8 cellular contexts compared by ENCODE assay signal in the genomic region with DNA sequence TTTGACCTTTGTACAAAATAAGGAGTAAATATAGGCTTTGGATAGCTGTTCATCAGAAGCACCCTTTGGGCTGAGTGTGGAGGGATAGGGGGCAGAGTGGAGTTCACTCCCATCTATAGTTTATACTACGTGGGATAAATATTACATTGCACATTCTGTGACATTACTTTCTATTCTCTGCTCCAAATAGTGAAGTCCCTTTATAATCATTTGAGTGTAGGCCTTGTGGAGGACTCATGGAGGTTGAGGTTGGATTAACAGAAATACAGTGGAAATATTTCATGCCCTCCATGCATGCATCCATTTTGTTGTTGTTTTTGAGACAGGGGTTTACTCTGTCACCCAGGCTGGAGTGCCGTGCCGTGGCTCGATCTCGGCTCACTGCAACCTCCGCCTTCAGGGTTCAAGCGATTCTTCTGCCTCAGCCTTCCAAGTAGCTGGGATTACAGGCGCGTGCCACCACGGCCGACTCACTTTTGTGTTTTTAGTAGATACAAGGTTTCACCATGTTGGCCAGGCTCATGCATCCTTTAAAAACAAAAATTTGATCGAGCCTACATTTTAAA. TPM values are rescaled to one million over a fixed set of nuclear protein-coding genes. Genes with fewer than 3 reads are reported as not detected.
DNase-seq lines count a peak whose midpoint lies in the region; ATAC-seq and TF ChIP-seq lines count a peak whose summit lies in the region.

No MANE protein-coding gene starts in this region.

- no peaks in the 10 kb centered on the region for H3K9me3 Mint-ChIP-seq in stimulated activated effector memory CD8-positive, alpha-beta T cell treated with anti-CD3 and anti-CD28 coated beads, Interleukin-12 subunit alpha, Interleukin-12 subunit beta, amount 100 ng/mL, for 72 hours

- intact Hi-C loops in adrenal gland (cut with DNase I) = no loop called here

- H3K4me1 Mint-ChIP-seq in stimulated activated effector memory CD8-positive, alpha-beta T cell treated with anti-CD3 and anti-CD28 coated beads, Interleukin-12 subunit alpha, Interleukin-12 subunit beta, amount 100 ng/mL, for 72 hours = peaks cover 35% of the 10 kb centered on the region

- peaks cover 0 to 4% (median 0%) of the 10 kb centered on the region in 11 experiments; a peak in 1 of 22 replicates for H3K36me3 ChIP-seq in BLaER1 treated with 17β-estradiol and CSF1 and Interleukin-3, amounts not matched to agents 10 nM and 100 nM
- H3K36me3 ChIP-seq in HUES48 (ENCODE audit: control insufficient read depth, insufficient read depth, low read length) (no peaks in the 10 kb centered on the region), adrenal gland (replicated peaks in 1 of 2) (no peaks in the 10 kb centered on the region), iPS-20b (ENCODE audit: insufficient read depth, low read depth, low read length) (no peaks in the 10 kb centered on the region)

- peak in 2 of 7 donors; percentile 14 to 21 for DNase-seq in adrenal gland
- no peak for DNase-seq in stimulated activated effector memory CD8-positive, alpha-beta T cell treated with anti-CD3 and anti-CD28 coated beads, Interleukin-12 subunit alpha, Interleukin-12 subunit beta, amount 100 ng/mL, for 72 hours (ENCODE audit: low spot score in 2 of 2)

- H3K9ac ChIP-seq in BLaER1 treated with 17β-estradiol and CSF1 and Interleukin-3, amounts not matched to agents 10 nM and 100 nM = peak overlapping the region; percentile 83 to 93 (median 87); a peak in 16 of 22 replicates
- H3K9ac ChIP-seq in HUES48 (ENCODE audit: low read depth, low read length) (no peak overlapping the region), iPS-20b (ENCODE audit: low read depth, low read length) (peak overlapping the region; percentile 80; the same call in 1 of the 2 replicates)

- TF ChIP-seq POLR2A in adrenal gland (IDR thresholded peaks at IDR 0.05) = no peak

- H3K4me2 ChIP-seq in BLaER1 treated with 17β-estradiol and CSF1 and Interleukin-3, amounts not matched to agents 10 nM and 100 nM = peak overlapping the region; percentile 74 to 99 (median 97)

- H4K20me1 ChIP-seq in BLaER1 treated with 17β-estradiol and CSF1 and Interleukin-3, amounts not matched to agents 10 nM and 100 nM = peaks cover 0 to 39% (median 17%) of the 10 kb centered on the region in 11 experiments; a peak in 9 of 22 replicates

- no peaks in the 10 kb centered on the region for H3K27me3 ChIP-seq in BLaER1 treated with 17β-estradiol and CSF1 and Interleukin-3, amounts not matched to agents 10 nM and 100 nM
- peaks cover 19% of the 10 kb centered on the region for H3K27me3 ChIP-seq in HUES48 (ENCODE audit: control insufficient read depth, insufficient read depth, low read length)
- no peaks in the 10 kb centered on the region for H3K27me3 ChIP-seq in adrenal gland
- H3K27me3 ChIP-seq in iPS-20b (ENCODE audit: insufficient read depth, low read length) = peaks cover 33% of the 10 kb centered on the region

- H3K36me3 Mint-ChIP-seq in stimulated activated effector memory CD8-positive, alpha-beta T cell treated with anti-CD3 and anti-CD28 coated beads, Interleukin-12 subunit alpha, Interleukin-12 subunit beta, amount 100 ng/mL, for 72 hours = peaks cover 8% of the 10 kb centered on the region

- peak overlapping the region; percentile 90 for H3K27ac Mint-ChIP-seq in stimulated activated effector memory CD8-positive, alpha-beta T cell treated with anti-CD3 and anti-CD28 coated beads, Interleukin-12 subunit alpha, Interleukin-12 subunit beta, amount 100 ng/mL, for 72 hours

- H3K4me3 ChIP-seq in BLaER1 treated with 17β-estradiol and CSF1 and Interleukin-3, amounts not matched to agents 10 nM and 100 nM = peak overlapping the region; percentile 77 to 95 (median 92)
- H3K4me3 ChIP-seq in HUES48 (ENCODE audit: low read depth, low read length) = peak overlapping the region; percentile 86
- peak overlapping the region in 3 of 4 donors; percentile 35 to 98 (median 72) for H3K4me3 ChIP-seq in adrenal gland
- H3K4me3 ChIP-seq in iPS-20b (ENCODE audit: low read length) = peak overlapping the region; percentile 89

- H3K4me3 Mint-ChIP-seq in stimulated activated effector memory CD8-positive, alpha-beta T cell treated with anti-CD3 and anti-CD28 coated beads, Interleukin-12 subunit alpha, Interleukin-12 subunit beta, amount 100 ng/mL, for 72 hours = peak overlapping the region; percentile 88

- H3K4me1 ChIP-seq in BLaER1 treated with 17β-estradiol and CSF1 and Interleukin-3, amounts not matched to agents 10 nM and 100 nM = peaks cover 17 to 49% (median 34%) of the 10 kb centered on the region in 10 experiments
- H3K4me1 ChIP-seq in HUES48 (ENCODE audit: control insufficient read depth, insufficient read depth, low read length) = peaks cover 15% of the 10 kb centered on the region
- H3K4me1 ChIP-seq in adrenal gland (replicated peaks in 1 of 2) = peaks cover 24 to 62% of the 10 kb centered on the region in 2 donors
- peaks cover 3% of the 10 kb centered on the region; the same call in 1 of the 2 replicates for H3K4me1 ChIP-seq in iPS-20b (ENCODE audit: insufficient read depth, low read length)

- ATAC-seq in stimulated activated effector memory CD8-positive, alpha-beta T cell treated with anti-CD3 and anti-CD28 coated beads, Interleukin-12 subunit alpha, Interleukin-12 subunit beta, amount 100 ng/mL, for 72 hours = no peak
- ATAC-seq in HG03469 (IDR thresholded peaks at IDR 0.05; ENCODE audit: unreplicated experiment) (no peak), HG03342 (IDR thresholded peaks at IDR 0.05; ENCODE audit: unreplicated experiment) (no peak), HG02642 (IDR thresholded peaks at IDR 0.05; ENCODE audit: poor library complexity, unreplicated experiment) (no peak)

- TF ChIP-seq CTCF in adrenal gland (IDR thresholded peaks at IDR 0.05) = no peak

- WGBS in adrenal gland, 4 donors = 84 to 89% (median 86%) methylated on average over 12 of the region's 12 CpGs

- H3K9me3 ChIP-seq in BLaER1 treated with 17β-estradiol and CSF1 and Interleukin-3, amounts not matched to agents 10 nM and 100 nM (replicated peaks in 1 of 11) = peaks cover 0 to 6% (median 0%) of the 10 kb centered on the region in 11 experiments; a peak in 1 of 22 replicates
- H3K9me3 ChIP-seq in HUES48 (ENCODE audit: control insufficient read depth, insufficient read depth, low read length) (no peaks in the 10 kb centered on the region), adrenal gland (replicated peaks in 1 of 3) (no peaks in the 10 kb centered on the region), iPS-20b (ENCODE audit: insufficient read depth, low read depth, low read length) (no peaks in the 10 kb centered on the region)

- H3K27ac ChIP-seq in BLaER1 treated with 17β-estradiol and CSF1 and Interleukin-3, amounts not matched to agents 10 nM and 100 nM = peak overlapping the region in 9 of 11 experiments; percentile 77 to 89 (median 88); a peak in 12 of 22 replicates
- H3K27ac ChIP-seq in HUES48 (ENCODE audit: low read depth, low read length) (no peak overlapping the region), adrenal gland (peak overlapping the region; percentile 61 to 98 (median 96)), iPS-20b (ENCODE audit: low read length) (no peak overlapping the region)

RNA-seq across cellular contexts. Expression of a gene that starts 1.4 kb away (rescaled TPM):
- 100 to 1,000 TPM in 3 of 8 donors, 10 to 100 TPM in 5; 70.9 to 190 (median 90.6) TPM for total RNA-seq in adrenal gland
- polyA plus RNA-seq in adrenal gland = 100 to 1,000 TPM in 1 of 3 donors, 10 to 100 TPM in 2; 20.4 to 143 (median 34.4) TPM

RNA-seq across cellular contexts. Expression of a gene that starts 40.4 kb away (rescaled TPM):
- total RNA-seq in adrenal gland = under 1 TPM in 1 of 8 donors, not detected in 7; 0.20 TPM
- under 1 TPM in 2 of 3 donors, not detected in 1; 0.16 to 0.37 TPM for polyA plus RNA-seq in adrenal gland

Comparison
In these comparisons a context has a peak if more than half of its experiments do, and no peak if none do; other contexts are left out.
1. H3K27ac ChIP-seq: peak in BLaER1 treated with 17β-estradiol and CSF1 and Interleukin-3, amounts not matched to agents 10 nM and 100 nM (9 of 11) and adrenal gland (5 of 5); none in HUES48 (single experiment) and iPS-20b (single experiment).
2. Peak in every context shown above with its lines, with median percentiles within 50 percentile points of each other: H3K4me3 ChIP-seq.